27 cellular contexts compared by ENCODE assay signal in genomic region chrX:6852869-6853268, GRCh38.
A peak's percentile ranks its signal among the peaks of the same experiment; 100 is the strongest.
DNase-seq lines count a peak whose midpoint lies in the region; ATAC-seq and TF ChIP-seq lines count a peak whose summit lies in the region.
"Had no signal": no experiment of that assay in that cellular context is flagged by ENCODE, and none has a peak within 500 bp of the region (broad histone marks: within the 10 kb centered on the region; RNA-seq: fewer than 3 reads in every experiment).

No MANE protein-coding gene starts in this region.

- no peak overlapping the region for H3K4me2 ChIP-seq in mammary epithelial cell (ENCODE audit: insufficient read depth, low read depth, low read length)
- H3K4me2 ChIP-seq: PC-9 had no signal

- no peaks in the 10 kb centered on the region for H3K27me3 ChIP-seq in mammary epithelial cell (ENCODE audit: insufficient read depth, low read length)
- no peaks in the 10 kb centered on the region for H3K27me3 ChIP-seq in breast epithelium
- H3K27me3 ChIP-seq in uterus: no peaks in the 10 kb centered on the region
- no peaks in the 10 kb centered on the region for H3K27me3 ChIP-seq in right cardiac atrium (ENCODE audit: control insufficient read depth, insufficient read depth)
- H3K27me3 ChIP-seq: stomach, tibial artery had no signal

- H3K36me3 ChIP-seq in mammary epithelial cell (ENCODE audit: insufficient read depth, low read length) (no peaks in the 10 kb centered on the region), breast epithelium (no peaks in the 10 kb centered on the region), uterus (no peaks in the 10 kb centered on the region)
- H3K36me3 ChIP-seq: stomach, tibial artery had no signal

- H3K9me3 Mint-ChIP-seq in WTC11: peaks cover 16% of the 10 kb centered on the region
- H3K9me3 Mint-ChIP-seq: activated CD4-positive, alpha-beta T cell treated with anti-CD3 and anti-CD28 coated beads, Interleukin-2, amount 10 ng/mL, durations not matched to agents 7 days and 5 days; activated T-cell treated with anti-CD3 and anti-CD28 coated beads, Interleukin-2, amount 50 U/mL, for 72 hours had no signal

- H3K4me3 ChIP-seq in mammary epithelial cell (replicated peaks in 1 of 3; ENCODE audit: insufficient read depth in 1 of 3, low read depth in 2 of 3, low read length in 3 of 3) (no peak overlapping the region), breast epithelium (no peak overlapping the region), uterus (no peak overlapping the region), right cardiac atrium (ENCODE audit: low read length) (no peak overlapping the region)
- H3K4me3 ChIP-seq: dorsolateral prefrontal cortex, PC-9, stomach, tibial artery had no signal

- H3K27me3 Mint-ChIP-seq in WTC11 (ENCODE audit: low read depth): no peaks in the 10 kb centered on the region
- H3K27me3 Mint-ChIP-seq: activated CD4-positive, alpha-beta T cell treated with anti-CD3 and anti-CD28 coated beads, Interleukin-2, amount 10 ng/mL, durations not matched to agents 7 days and 5 days; CD4-positive, CD25-positive, alpha-beta regulatory T cell had no signal

- H3K4me1 ChIP-seq in mammary epithelial cell (ENCODE audit: insufficient read depth, low read length) (peaks cover 6% of the 10 kb centered on the region), breast epithelium (no peaks in the 10 kb centered on the region), uterus (no peaks in the 10 kb centered on the region), right cardiac atrium (ENCODE audit: control insufficient read depth, insufficient read depth, low read length) (no peaks in the 10 kb centered on the region)
- H3K4me1 ChIP-seq: tibial artery had no signal

- in situ Hi-C loops in mammary epithelial cell (cut with MboI; ENCODE audit: low sequenced_read_pairs in 2 of 2): no loop called here

- H3K79me2 ChIP-seq in mammary epithelial cell (ENCODE audit: insufficient read depth, low read length): no peaks in the 10 kb centered on the region

- H3K9ac ChIP-seq in mammary epithelial cell (ENCODE audit: insufficient read depth, low read length): no peak overlapping the region

- POLR2A ChIA-PET in WTC11 (lab: Charles Lee): no interaction called here

- no TSS peak for BruUV-seq in mammary epithelial cell (replicated peaks; lab: Mats Ljungman, UMichigan)

- peak; percentile 39 for ATAC-seq in HG03520 (IDR thresholded peaks at IDR 0.05; ENCODE audit: unreplicated experiment)
- ATAC-seq in WTC11: no peak
- no peak for ATAC-seq in right cardiac atrium
- ATAC-seq: activated T-cell treated with anti-CD3 and anti-CD28 coated beads, Interleukin-2, amount 50 U/mL, for 72 hours; natural killer cell had no signal

- dilution Hi-C loops in mammary epithelial cell (cut with HindIII; ENCODE audit: low sequenced_read_pairs): no loop called here

- H4K20me1 ChIP-seq in mammary epithelial cell (ENCODE audit: insufficient read depth, low read length): no peaks in the 10 kb centered on the region

- peaks cover 37% of the 10 kb centered on the region for H3K36me3 Mint-ChIP-seq in WTC11
- H3K36me3 Mint-ChIP-seq: CD4-positive, CD25-positive, alpha-beta regulatory T cell; natural killer cell had no signal

- H3K27ac ChIP-seq in mammary epithelial cell (ENCODE audit: insufficient read depth, low read depth, low read length): no peak overlapping the region
- no peak overlapping the region for H3K27ac ChIP-seq in breast epithelium
- H3K27ac ChIP-seq in uterus: no peak overlapping the region
- no peak overlapping the region for H3K27ac ChIP-seq in right cardiac atrium (ENCODE audit: low read length)
- H3K27ac ChIP-seq: dorsolateral prefrontal cortex, PC-9, stomach, tibial artery, VCaP had no signal

- no peak for TF ChIP-seq POLR2A in breast epithelium (IDR thresholded peaks at IDR 0.05)
- TF ChIP-seq POLR2A in uterus (IDR thresholded peaks at IDR 0.05): no peak

- no peak overlapping the region for H2AFZ ChIP-seq in mammary epithelial cell (ENCODE audit: low read depth, low read length)
- H2AFZ ChIP-seq: PC-9 had no signal

- intact Hi-C loops in mammary epithelial cell (cut with micrococcal nuclease): no loop called here
- intact Hi-C loops in breast epithelium (cut with DNase I; ENCODE audit: low total_unique reads): no loop called here
- intact Hi-C loops in uterus (cut with DNase I; ENCODE audit: low total_unique reads): no loop called here
- intact Hi-C loops in right cardiac atrium (cut with DNase I): no loop called here
- intact Hi-C loops in head of caudate nucleus (cut with DNase I): no loop called here

- no peaks in the 10 kb centered on the region for H3K9me3 ChIP-seq in mammary epithelial cell (replicated peaks; ENCODE audit: insufficient read depth, low read length)
- H3K9me3 ChIP-seq in breast epithelium: peaks cover 0 to 8% of the 10 kb centered on the region in 2 donors
- H3K9me3 ChIP-seq in uterus: no peaks in the 10 kb centered on the region
- no peaks in the 10 kb centered on the region for H3K9me3 ChIP-seq in right cardiac atrium (ENCODE audit: control insufficient read depth, low read length)
- H3K9me3 ChIP-seq: stomach, tibial artery had no signal

- DNase-seq in mammary epithelial cell: peak; percentile 68
- no peak for DNase-seq in breast epithelium (ENCODE audit: low spot score in 2 of 2)
- peak; percentile 1 for DNase-seq in NCI-H69 (lab: John Stamatoyannopoulos, UW)
- no peak for DNase-seq in uterus
- DNase-seq in WTC11 (ENCODE audit: low spot score): no peak
- no peak for DNase-seq in right cardiac atrium
- no peak for DNase-seq in head of caudate nucleus
- DNase-seq: activated CD4-positive, alpha-beta T cell treated with anti-CD3 and anti-CD28 coated beads, Interleukin-2, amount 10 ng/mL, durations not matched to agents 7 days and 5 days; activated naive CD4-positive, alpha-beta T cell; activated T-cell treated with anti-CD3 and anti-CD28 coated beads, Interleukin-2, amount 50 U/mL, for 72 hours; CD4-positive, CD25-positive, alpha-beta regulatory T cell; cerebellar nuclear complex; dorsolateral prefrontal cortex; kidney; natural killer cell; NCI-H1092; NCI-H2081; NCI-H446 treated with DMSO at 0.1 percent for 48 hours; NK-92 treated with Interleukin-12 subunit alpha and Interleukin-12 subunit beta, amount 100 ng/mL, for 24 hours; PC-9; SHP77; small intestine; stimulated activated CD4-positive, alpha-beta T cell treated with anti-CD3 and anti-CD28 coated beads, Interleukin-1b, Interleukin-23, amount 100 ng/mL, for 48 hours; stomach; tibial artery had no signal

- 28% methylated on average over 3 of the region's 3 CpGs for WGBS in mammary epithelial cell (ENCODE audit: low coverage, missing lambda C conversion rate)
- 61% methylated on average over 3 of the region's 3 CpGs for WGBS in right cardiac atrium

- no peak overlapping the region for H3K4me3 Mint-ChIP-seq in WTC11
- H3K4me3 Mint-ChIP-seq: activated CD4-positive, alpha-beta T cell treated with anti-CD3 and anti-CD28 coated beads, Interleukin-2, amount 10 ng/mL, durations not matched to agents 7 days and 5 days; activated T-cell treated with anti-CD3 and anti-CD28 coated beads, Interleukin-2, amount 50 U/mL, for 72 hours; CD4-positive, CD25-positive, alpha-beta regulatory T cell; natural killer cell had no signal

- no peak overlapping the region for H3K27ac Mint-ChIP-seq in WTC11
- H3K27ac Mint-ChIP-seq: activated CD4-positive, alpha-beta T cell treated with anti-CD3 and anti-CD28 coated beads, Interleukin-2, amount 10 ng/mL, durations not matched to agents 7 days and 5 days; activated T-cell treated with anti-CD3 and anti-CD28 coated beads, Interleukin-2, amount 50 U/mL, for 72 hours; CD4-positive, CD25-positive, alpha-beta regulatory T cell; natural killer cell had no signal

- TF ChIP-seq CTCF in mammary epithelial cell (conservative IDR thresholded peaks at IDR 0.05 in 1 of 2, IDR thresholded peaks at IDR 0.05 in 1 of 2; ENCODE audit: extremely low read depth in 1 of 2, insufficient read depth in 1 of 2, low read depth in 1 of 2, low read length in 2 of 2): no peak
- no peak for TF ChIP-seq CTCF in breast epithelium (IDR thresholded peaks at IDR 0.05)
- no peak for TF ChIP-seq CTCF in uterus (IDR thresholded peaks at IDR 0.05)
- no peak for TF ChIP-seq CTCF in WTC11 (IDR thresholded peaks at IDR 0.05)

- H3K4me1 Mint-ChIP-seq in WTC11: peaks cover 64% of the 10 kb centered on the region
- H3K4me1 Mint-ChIP-seq: activated CD4-positive, alpha-beta T cell treated with anti-CD3 and anti-CD28 coated beads, Interleukin-2, amount 10 ng/mL, durations not matched to agents 7 days and 5 days; CD4-positive, CD25-positive, alpha-beta regulatory T cell; natural killer cell had no signal

- CTCF ChIA-PET in mammary epithelial cell (lab: Charles Lee; ENCODE audit: low non-redundant PET): no interaction called here
- CTCF ChIA-PET in WTC11 (lab: Charles Lee): no interaction called here

TF ChIP-seq in WTC11, 78 proteins besides CTCF, POLR2A, EP300 and RAD21:
- TF ChIP-seq ERG (CRISPR knock-in tag; IDR thresholded peaks at IDR 0.05) (no peak), NR3C1 (CRISPR knock-in tag; conservative IDR thresholded peaks at IDR 0.05; ENCODE audit: low read depth) (no peak), RORB (CRISPR knock-in tag; IDR thresholded peaks at IDR 0.05) (no peak), E2F4 (CRISPR knock-in tag; IDR thresholded peaks at IDR 0.05; ENCODE audit: borderline replicate concordance, low read depth) (no peak), ZNF219 (CRISPR knock-in tag; IDR thresholded peaks at IDR 0.05; ENCODE audit: borderline replicate concordance) (no peak), IRF2 (CRISPR knock-in tag; IDR thresholded peaks at IDR 0.05; ENCODE audit: borderline replicate concordance, low read depth) (no peak)

Comparison
In these comparisons a context has a peak if more than half of its experiments do, and no peak if none do; other contexts are left out.
1. DNase-seq: peak in mammary epithelial cell (single experiment) and NCI-H69 (single experiment); none in breast epithelium (0 of 2), uterus (0 of 2), WTC11 (single experiment), right cardiac atrium (0 of 3) and head of caudate nucleus (0 of 42).